In the genomic region with DNA sequence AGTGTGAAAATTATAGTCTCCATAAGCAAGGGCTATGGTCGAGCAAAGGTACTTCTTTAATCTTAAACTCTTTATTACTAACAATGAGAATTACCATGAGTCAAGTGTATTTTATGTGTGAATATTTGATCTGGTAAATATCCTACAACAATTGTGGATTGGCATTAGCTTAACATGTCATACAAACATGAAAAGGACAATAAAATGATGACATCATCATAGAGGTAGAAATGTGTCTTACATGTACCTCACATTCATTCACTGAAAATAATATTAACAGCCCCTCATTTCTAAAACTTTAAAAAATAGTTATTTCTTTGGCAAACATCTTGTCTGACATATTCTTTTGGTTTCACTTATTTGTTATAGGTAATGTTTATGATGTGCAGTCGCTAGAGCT, we compare ENCODE assay signal across 1 cellular context.
TF ChIP-seq lines count a peak whose summit lies in the region.

No MANE protein-coding gene starts in this region.

TF ChIP-seq in IMR-90, 13 proteins besides CTCF, POLR2A, EP300 and RAD21:
- TF ChIP-seq MAFK (IDR thresholded peaks at IDR 0.05; ENCODE audit: low read depth, low read length): no peak
- TF ChIP-seq CHD1 (IDR thresholded peaks at IDR 0.05; ENCODE audit: low read depth, low read length): no peak
- TF ChIP-seq MAZ (IDR thresholded peaks at IDR 0.05; ENCODE audit: borderline replicate concordance, low read depth, low read length): no peak
- TF ChIP-seq, protein P1, sequence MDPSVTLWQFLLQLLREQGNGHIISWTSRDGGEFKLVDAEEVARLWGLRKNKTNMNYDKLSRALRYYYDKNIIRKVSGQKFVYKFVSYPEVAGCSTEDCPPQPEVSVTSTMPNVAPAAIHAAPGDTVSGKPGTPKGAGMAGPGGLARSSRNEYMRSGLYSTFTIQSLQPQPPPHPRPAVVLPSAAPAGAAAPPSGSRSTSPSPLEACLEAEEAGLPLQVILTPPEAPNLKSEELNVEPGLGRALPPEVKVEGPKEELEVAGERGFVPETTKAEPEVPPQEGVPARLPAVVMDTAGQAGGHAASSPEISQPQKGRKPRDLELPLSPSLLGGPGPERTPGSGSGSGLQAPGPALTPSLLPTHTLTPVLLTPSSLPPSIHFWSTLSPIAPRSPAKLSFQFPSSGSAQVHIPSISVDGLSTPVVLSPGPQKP (IDR thresholded peaks at IDR 0.05; ENCODE audit: borderline replicate concordance, low read depth, low read length): no peak
- no peak for TF ChIP-seq BHLHE40 (IDR thresholded peaks at IDR 0.05; ENCODE audit: low read depth, low read length)
- no peak for TF ChIP-seq MXI1 (IDR thresholded peaks at IDR 0.05; ENCODE audit: borderline replicate concordance, low read depth, low read length)
- no peak for TF ChIP-seq CEBPB (IDR thresholded peaks at IDR 0.05; ENCODE audit: low read depth, low read length)
- no peak for TF ChIP-seq NFE2L2 (IDR thresholded peaks at IDR 0.05; ENCODE audit: low read depth, low read length)
- no peak for TF ChIP-seq FOS (IDR thresholded peaks at IDR 0.05; ENCODE audit: low read depth, low read length)
- no peak for TF ChIP-seq RCOR1 (IDR thresholded peaks at IDR 0.05; ENCODE audit: insufficient replicate concordance, low read length)
- TF ChIP-seq RFX5 (IDR thresholded peaks at IDR 0.05; ENCODE audit: low read depth, low read length): no peak
- TF ChIP-seq SMC3 (IDR thresholded peaks at IDR 0.05; ENCODE audit: low read depth, low read length): no peak
- TF ChIP-seq, protein P2, sequence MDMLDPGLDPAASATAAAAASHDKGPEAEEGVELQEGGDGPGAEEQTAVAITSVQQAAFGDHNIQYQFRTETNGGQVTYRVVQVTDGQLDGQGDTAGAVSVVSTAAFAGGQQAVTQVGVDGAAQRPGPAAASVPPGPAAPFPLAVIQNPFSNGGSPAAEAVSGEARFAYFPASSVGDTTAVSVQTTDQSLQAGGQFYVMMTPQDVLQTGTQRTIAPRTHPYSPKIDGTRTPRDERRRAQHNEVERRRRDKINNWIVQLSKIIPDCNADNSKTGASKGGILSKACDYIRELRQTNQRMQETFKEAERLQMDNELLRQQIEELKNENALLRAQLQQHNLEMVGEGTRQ (IDR thresholded peaks at IDR 0.05; ENCODE audit: low read depth, low read length): no peak
TF ChIP-seq in IMR-90: peak in this region for 0.
